ENCODE assay signal across 8 cellular contexts in genomic region chr1:165697881-165698842, GRCh38. TPM values are rescaled to one million over a fixed set of nuclear protein-coding genes. Genes with fewer than 3 reads are reported as not detected.
A peak's percentile ranks its signal among the peaks of the same experiment; 100 is the strongest.
DNase-seq lines count a peak whose midpoint lies in the region; ATAC-seq lines count a peak whose summit lies in the region.

Gene ALDH9A1, minus strand, starts transcription at chr1:165698562. Its CDS starts 4 bp downstream, at chr1:165698558.

- H3K36me3 ChIP-seq in mesendoderm (ENCODE audit: control insufficient read depth, insufficient read depth, low read length): no peaks in the 10 kb centered on the region

- no peaks in the 10 kb centered on the region for H3K27me3 ChIP-seq in mesendoderm (ENCODE audit: insufficient read depth, low read length, poor library complexity)

- peaks cover 7% of the 10 kb centered on the region for H3K79me2 ChIP-seq in mesendoderm (ENCODE audit: control insufficient read depth, insufficient read depth, low read length)

- H3K4me3 Mint-ChIP-seq in effector memory CD8-positive, alpha-beta T cell: peak within 1 kb of the TSS; percentile 95 to 99

- peak; percentile 89 for ATAC-seq in GM21390 (IDR thresholded peaks at IDR 0.05; ENCODE audit: unreplicated experiment)
- ATAC-seq in effector memory CD8-positive, alpha-beta T cell (replicated peaks): peak; percentile 90

- no peak within 1 kb of the TSS for H3K23ac ChIP-seq in mesendoderm (ENCODE audit: low read length)

- H3K27ac Mint-ChIP-seq in effector memory CD8-positive, alpha-beta T cell: peak within 1 kb of the TSS; percentile 96 to 99

- H4K5ac ChIP-seq in mesendoderm (ENCODE audit: low read length): no peak within 1 kb of the TSS

- no peaks in the 10 kb centered on the region for H3K27me3 Mint-ChIP-seq in effector memory CD8-positive, alpha-beta T cell

- peak within 1 kb of the TSS; percentile 72 for H3K9ac ChIP-seq in mesendoderm (ENCODE audit: low read length)

- no CpG with 5 or more reads among the region's 69 CpGs for WGBS in mesendoderm (ENCODE audit: extremely low coverage, insufficient coverage, low lambda C conversion rate)

- no peak within 1 kb of the TSS for H2BK5ac ChIP-seq in mesendoderm (ENCODE audit: low read length)

- H3K36me3 Mint-ChIP-seq in effector memory CD8-positive, alpha-beta T cell (ENCODE audit: insufficient read depth): peaks cover 14% of the 10 kb centered on the region

- H3K9me3 Mint-ChIP-seq in effector memory CD8-positive, alpha-beta T cell: no peaks in the 10 kb centered on the region

- H3K27ac ChIP-seq in mesendoderm (ENCODE audit: low read depth, low read length): peak within 1 kb of the TSS; percentile 32

- DNase-seq in D341Med (ENCODE audit: low spot score): peak; percentile 95
- DNase-seq in HUDEP-2 (lab: John Stamatoyannopoulos, UW; ENCODE audit: unreplicated experiment in 76 of 76): peak in 75 of 76 experiments; percentile 35 to 88 (median 76)
- DNase-seq in NOMO-1 treated with DMSO at 0.1 percent for 48 hours (lab: John Stamatoyannopoulos, UW; ENCODE audit: unreplicated experiment): peak; percentile 95
- DNase-seq in activated CD8-positive, alpha-beta memory T cell treated with anti-CD3 and anti-CD28 coated beads for 4 hours (ENCODE audit: low read depth in 2 of 2): peak; percentile 68 to 73
- peak; percentile 74 to 83 (median 78) for DNase-seq in effector memory CD8-positive, alpha-beta T cell
- DNase-seq in mesendoderm: peak; percentile 93
- DNase-seq in stimulated activated CD8-positive, alpha-beta memory T cell treated with anti-CD3 and anti-CD28 coated beads, Interleukin-15, amount 100 ng/mL, for 1 hour (ENCODE audit: low read depth): peak; percentile 73

- H2BK15ac ChIP-seq in mesendoderm (replicated peaks; ENCODE audit: low read depth): no peak within 1 kb of the TSS

- H3K4me2 ChIP-seq in mesendoderm (ENCODE audit: low read length): peak within 1 kb of the TSS; percentile 29

- H4K8ac ChIP-seq in mesendoderm (ENCODE audit: low read depth, low read length): no peak within 1 kb of the TSS

- H3K4me1 ChIP-seq in mesendoderm (ENCODE audit: control insufficient read depth, low read depth, low read length): no peaks in the 10 kb centered on the region

- H2BK120ac ChIP-seq in mesendoderm (ENCODE audit: low read depth, low read length): no peak within 1 kb of the TSS

- H3K56ac ChIP-seq in mesendoderm (ENCODE audit: low read length): peak within 1 kb of the TSS; percentile 88

- no peak within 1 kb of the TSS for H2AK5ac ChIP-seq in mesendoderm (ENCODE audit: low read length)

- peak within 1 kb of the TSS; percentile 5 for H3K4ac ChIP-seq in mesendoderm (ENCODE audit: low read depth, low read length)

- peak within 1 kb of the TSS; percentile 63 for H3K4me3 ChIP-seq in mesendoderm (ENCODE audit: low read length)

- H3K4me1 Mint-ChIP-seq in effector memory CD8-positive, alpha-beta T cell (ENCODE audit: low read depth in 2 of 2): peaks cover 23 to 24% of the 10 kb centered on the region in 2 donors

- H3K79me1 ChIP-seq in mesendoderm (ENCODE audit: low read length): no peaks in the 10 kb centered on the region

- peak within 1 kb of the TSS; percentile 76 for H3K18ac ChIP-seq in mesendoderm (ENCODE audit: low read length)

RNA-seq across cellular contexts. Expression of gene ALDH9A1, which starts in this region (rescaled TPM):
- polyA plus RNA-seq in mesendoderm (2013, experiment 1 of 2): 42.1 TPM
- polyA plus RNA-seq in mesendoderm (2013, experiment 2 of 2): 42.3 TPM

Comparison
In these comparisons a context has a peak if more than half of its experiments do, and no peak if none do; other contexts are left out.
1. Peak in every context shown above with its lines: DNase-seq, ATAC-seq, H3K4me3 ChIP-seq and H3K27ac ChIP-seq.